Comparison of ENCODE assay signal across 28 cellular contexts in the genomic region with DNA sequence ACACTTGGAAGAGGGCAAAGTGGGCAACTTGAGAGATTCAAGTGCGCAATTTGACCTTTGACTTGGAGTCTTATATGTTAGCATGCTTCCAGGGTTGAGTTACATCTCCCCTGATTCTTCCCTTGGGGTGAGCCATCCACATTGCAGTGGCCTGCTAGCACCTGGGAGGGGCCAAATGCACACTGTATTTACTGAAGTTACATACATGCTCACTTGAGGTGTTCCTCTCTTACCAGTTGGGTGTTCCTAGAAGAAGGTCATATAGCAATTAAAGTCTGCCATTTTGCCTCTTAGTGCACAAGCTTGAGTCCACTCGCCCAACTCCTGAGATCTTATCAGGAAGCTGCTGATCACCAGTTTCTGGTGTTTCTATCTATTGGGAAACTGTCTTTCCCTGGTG.
"Had no signal": no experiment of that assay in that cellular context is flagged by ENCODE, and none has a peak within 500 bp of the region (broad histone marks: within the 10 kb centered on the region; RNA-seq: fewer than 3 reads in every experiment).

No MANE protein-coding gene starts in this region.

- H3K36me3 ChIP-seq: stomach, suprapubic skin, thoracic aorta, thyroid gland, tibial artery, tibial nerve, transverse colon, upper lobe of left lung, upper lobe of right lung, uterus, vagina had no signal

- H3K4me1 Mint-ChIP-seq: stimulated activated effector memory CD8-positive, alpha-beta T cell treated with anti-CD3 and anti-CD28 coated beads, Interleukin-12 subunit alpha, Interleukin-12 subunit beta, amount 100 ng/mL, for 72 hours; stimulated activated memory B cell treated with anti-CD40 and anti-IgM and Interleukin-4, amounts not matched to agents 10 μg/mL and 1 μg/mL and 100 μg/mL, for 72 hours; stimulated activated naive B cell treated with anti-CD40 and anti-IgM and Interleukin-4, amounts not matched to agents 10 μg/mL and 1 μg/mL and 100 μg/mL, for 72 hours had no signal

- H3K4me1 ChIP-seq: stomach, suprapubic skin, testis, thyroid gland, tibial artery, tibial nerve, transverse colon, upper lobe of left lung, upper lobe of right lung, uterus, vagina had no signal

- H3K9me3 Mint-ChIP-seq: stimulated activated effector memory CD8-positive, alpha-beta T cell treated with anti-CD3 and anti-CD28 coated beads, Interleukin-12 subunit alpha, Interleukin-12 subunit beta, amount 100 ng/mL, for 72 hours had no signal

- H3K27me3 Mint-ChIP-seq: stimulated activated memory B cell treated with anti-CD40 and anti-IgM and Interleukin-4, amounts not matched to agents 10 μg/mL and 1 μg/mL and 100 μg/mL, for 72 hours; stimulated activated naive CD8-positive, alpha-beta T cell treated with anti-CD3 and anti-CD28 coated beads, Interleukin-15, amount 100 ng/mL, for 72 hours; stimulated activated naive CD8-positive, alpha-beta T cell treated with anti-CD3 and anti-CD28 coated beads, Interleukin-15, Interleukin-2, amounts not matched to agents 100 ng/mL and 50 ng/mL, for 24 hours; type B pancreatic cell had no signal

- H3K4me3 ChIP-seq: stomach, suprapubic skin, testis, thoracic aorta, thyroid gland, tibial artery, tibial nerve, transverse colon, upper lobe of left lung, upper lobe of right lung, uterus, vagina had no signal

- DNase-seq: stimulated activated CD4-positive, alpha-beta T cell treated with anti-CD3 and anti-CD28 coated beads, Interleukin-2, amount 100 ng/mL, for 48 hours; stimulated activated CD4-positive, alpha-beta T cell treated with anti-CD3 and anti-CD28 coated beads, Interleukin-4, amount 100 ng/mL, for 1 hour; stimulated activated CD4-positive, alpha-beta T cell treated with anti-CD3 and anti-CD28 coated beads, Interleukin-4, amount 100 ng/mL, for 24 hours; stimulated activated CD4-positive, alpha-beta T cell treated with anti-CD3 and anti-CD28 coated beads, Interleukin-4, amount 100 ng/mL, for 4 hours; stimulated activated CD8-positive, alpha-beta memory T cell treated with anti-CD3 and anti-CD28 coated beads, Interleukin-4, amount 100 ng/mL, for 48 hours; stimulated activated naive B cell treated with anti-CD40 and anti-IgM and Interleukin-4, amounts not matched to agents 10 μg/mL and 1 μg/mL and 100 μg/mL, for 72 hours; stimulated activated naive CD4-positive, alpha-beta T cell; stimulated activated naive CD4-positive, alpha-beta T cell treated with Interleukin-2 at 50 U/mL for 16 hours; stimulated activated naive CD8-positive, alpha-beta T cell treated with anti-CD3 and anti-CD28 coated beads, Interleukin-15, amount 100 ng/mL, for 72 hours; stimulated activated naive CD8-positive, alpha-beta T cell treated with anti-CD3 and anti-CD28 coated beads, Interleukin-15, Interleukin-2, amounts not matched to agents 100 U/mL and 50 U/mL, for 24 hours; stomach; substantia nigra; testis; thyroid gland; tibial artery; transverse colon; trophoblast cell; upper lobe of left lung; upper lobe of right lung; uterus had no signal

- H3K9me3 ChIP-seq: suprapubic skin, testis, thoracic aorta, thyroid gland, transverse colon, upper lobe of left lung, upper lobe of right lung, uterus, vagina had no signal

- H3K4me3 Mint-ChIP-seq: stimulated activated effector memory CD8-positive, alpha-beta T cell treated with anti-CD3 and anti-CD28 coated beads, Interleukin-12 subunit alpha, Interleukin-12 subunit beta, amount 100 ng/mL, for 72 hours; stimulated activated memory B cell treated with anti-CD40 and anti-IgM and Interleukin-4, amounts not matched to agents 10 μg/mL and 1 μg/mL and 100 μg/mL, for 72 hours; stimulated activated naive B cell treated with anti-CD40 and anti-IgM and Interleukin-4, amounts not matched to agents 10 μg/mL and 1 μg/mL and 100 μg/mL, for 72 hours; stimulated activated naive CD8-positive, alpha-beta T cell treated with anti-CD3 and anti-CD28 coated beads, Interleukin-15, amount 100 ng/mL, for 72 hours; stimulated activated naive CD8-positive, alpha-beta T cell treated with anti-CD3 and anti-CD28 coated beads, Interleukin-15, Interleukin-2, amounts not matched to agents 100 ng/mL and 50 ng/mL, for 24 hours; type B pancreatic cell had no signal

- ATAC-seq: stimulated activated effector memory CD8-positive, alpha-beta T cell treated with anti-CD3 and anti-CD28 coated beads, Interleukin-12 subunit alpha, Interleukin-12 subunit beta, amount 100 ng/mL, for 72 hours; stimulated activated memory B cell treated with anti-CD40 and anti-IgM and Interleukin-4, amounts not matched to agents 10 μg/mL and 1 μg/mL and 100 μg/mL, for 72 hours; stimulated activated naive B cell treated with anti-CD40 and anti-IgM and Interleukin-4, amounts not matched to agents 10 μg/mL and 1 μg/mL and 100 μg/mL, for 72 hours; stimulated activated naive CD8-positive, alpha-beta T cell treated with anti-CD3 and anti-CD28 coated beads, Interleukin-15, amount 100 ng/mL, for 72 hours; stimulated activated naive CD8-positive, alpha-beta T cell treated with anti-CD3 and anti-CD28 coated beads, Interleukin-15, Interleukin-2, amounts not matched to agents 100 U/mL and 50 U/mL, for 24 hours; upper lobe of right lung had no signal

- H3K27ac Mint-ChIP-seq: stimulated activated effector memory CD8-positive, alpha-beta T cell treated with anti-CD3 and anti-CD28 coated beads, Interleukin-12 subunit alpha, Interleukin-12 subunit beta, amount 100 ng/mL, for 72 hours; stimulated activated memory B cell treated with anti-CD40 and anti-IgM and Interleukin-4, amounts not matched to agents 10 μg/mL and 1 μg/mL and 100 μg/mL, for 72 hours; stimulated activated naive B cell treated with anti-CD40 and anti-IgM and Interleukin-4, amounts not matched to agents 10 μg/mL and 1 μg/mL and 100 μg/mL, for 72 hours; stimulated activated naive CD8-positive, alpha-beta T cell treated with anti-CD3 and anti-CD28 coated beads, Interleukin-15, amount 100 ng/mL, for 72 hours; stimulated activated naive CD8-positive, alpha-beta T cell treated with anti-CD3 and anti-CD28 coated beads, Interleukin-15, Interleukin-2, amounts not matched to agents 100 ng/mL and 50 ng/mL, for 24 hours; type B pancreatic cell had no signal

- H3K27me3 ChIP-seq: stomach, suprapubic skin, testis, thyroid gland, tibial artery, tibial nerve, transverse colon, upper lobe of left lung, upper lobe of right lung, uterus, vagina had no signal

- H3K36me3 Mint-ChIP-seq: stimulated activated effector memory CD8-positive, alpha-beta T cell treated with anti-CD3 and anti-CD28 coated beads, Interleukin-12 subunit alpha, Interleukin-12 subunit beta, amount 100 ng/mL, for 72 hours; stimulated activated memory B cell treated with anti-CD40 and anti-IgM and Interleukin-4, amounts not matched to agents 10 μg/mL and 1 μg/mL and 100 μg/mL, for 72 hours; type B pancreatic cell had no signal
